In the genomic region with DNA sequence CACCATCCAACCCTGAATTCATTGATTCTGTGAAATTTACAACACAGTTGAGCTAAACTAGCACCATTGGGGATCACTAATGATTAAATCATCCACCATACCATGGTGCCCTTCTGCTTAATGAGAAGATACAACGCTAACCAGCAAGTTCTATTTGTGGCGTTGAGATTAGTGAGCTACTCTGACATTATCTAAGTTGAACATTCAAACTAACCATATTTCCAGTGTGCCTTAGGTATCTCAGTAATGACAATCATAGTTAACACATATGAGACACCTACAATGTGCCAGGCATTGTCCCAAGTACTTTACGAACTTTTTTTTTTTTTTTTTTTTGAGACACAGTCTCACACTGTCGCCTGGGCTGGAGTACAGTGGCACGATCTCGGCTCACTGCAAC, we compare ENCODE assay signal across 25 cellular contexts.
"Had no signal": no experiment of that assay in that cellular context is flagged by ENCODE, and none has a peak within 500 bp of the region (broad histone marks: within the 10 kb centered on the region; RNA-seq: fewer than 3 reads in every experiment).

No MANE protein-coding gene starts in this region.

- H3K27ac ChIP-seq: lower lobe of right lung, neural progenitor cell, neutrophil, psoas muscle, right lobe of liver, thyroid gland, transverse colon, upper lobe of left lung, vagina had no signal

- H3K27me3 ChIP-seq: neural progenitor cell, neutrophil, right lobe of liver, thyroid gland, transverse colon, upper lobe of left lung, vagina had no signal

- H3K36me3 ChIP-seq: lower lobe of right lung, neural progenitor cell, neutrophil, right lobe of liver, thyroid gland, transverse colon, upper lobe of left lung, vagina had no signal

- H3K4me3 ChIP-seq: lower lobe of right lung, neural progenitor cell, psoas muscle, right lobe of liver, smooth muscle cell, thyroid gland, transverse colon, upper lobe of left lung, vagina had no signal

- H3K4me1 ChIP-seq: right lobe of liver, upper lobe of left lung, vagina had no signal

- ATAC-seq: lower lobe of right lung; naive thymus-derived CD8-positive, alpha-beta T cell; psoas muscle; right lobe of liver; stimulated activated memory B cell treated with anti-CD40 and anti-IgM and Interleukin-4, amounts not matched to agents 10 μg/mL and 1 μg/mL and 100 μg/mL, for 72 hours; stimulated activated naive CD8-positive, alpha-beta T cell treated with anti-CD3 and anti-CD28 coated beads, Interleukin-15, amount 100 ng/mL, for 72 hours had no signal

- H3K9me3 ChIP-seq: lower lobe of right lung, neutrophil, psoas muscle, right lobe of liver, thyroid gland, transverse colon, upper lobe of left lung, vagina had no signal

- DNase-seq: hypothalamus; immature natural killer cell; kidney; lower lobe of right lung; mammary epithelial cell; mesenchymal stem cell; naive thymus-derived CD8-positive, alpha-beta T cell; nephron progenitor cell; occipital lobe; psoas muscle; right lobe of liver; stimulated activated CD4-positive, alpha-beta T cell treated with anti-CD3 and anti-CD28 coated beads, Interleukin-1b, Interleukin-23, amount 100 ng/mL, for 48 hours; stimulated activated CD4-positive, alpha-beta T cell treated with anti-CD3 and anti-CD28 coated beads, Interleukin-2, amount 100 ng/mL, for 48 hours; stimulated activated CD4-positive, alpha-beta T cell treated with anti-CD3 and anti-CD28 coated beads, Interleukin-4, amount 100 ng/mL, for 4 hours; stimulated activated naive CD4-positive, alpha-beta T cell treated with Interleukin-2 at 50 U/mL for 16 hours; stimulated activated naive CD8-positive, alpha-beta T cell treated with anti-CD3 and anti-CD28 coated beads, Interleukin-15, amount 100 ng/mL, for 72 hours; substantia nigra; thyroid gland; transverse colon; upper lobe of left lung had no signal
